ENCODE assay signal across 24 cellular contexts in the genomic region with DNA sequence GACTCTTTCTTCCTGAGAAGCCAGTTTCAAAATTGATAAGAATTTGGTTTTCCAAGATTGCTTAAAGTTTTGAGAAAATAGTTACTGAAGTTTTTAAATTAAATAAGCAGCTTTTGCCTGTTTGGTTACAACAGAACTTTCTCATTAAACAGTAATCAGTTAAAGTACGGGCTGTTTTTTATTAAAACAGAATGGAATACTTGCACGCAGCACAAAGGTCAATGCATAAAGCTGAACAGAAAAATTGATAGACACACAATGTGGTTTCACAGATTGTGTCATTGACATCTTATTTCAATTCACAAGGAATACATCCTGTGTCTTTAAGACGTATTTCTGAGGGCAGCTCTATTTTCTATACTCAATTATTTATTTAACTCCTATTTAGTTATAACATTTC.
"Had no signal": no experiment of that assay in that cellular context is flagged by ENCODE, and none has a peak within 500 bp of the region (broad histone marks: within the 10 kb centered on the region; RNA-seq: fewer than 3 reads in every experiment).

No MANE protein-coding gene starts in this region.

- DNase-seq: dermis blood vessel endothelial cell; effector memory CD4-positive, alpha-beta T cell; hypothalamus; left ventricle myocardium superior; lower lobe of right lung; naive thymus-derived CD8-positive, alpha-beta T cell; nephron progenitor cell; nucleus accumbens; stimulated activated CD4-positive, alpha-beta T cell treated with anti-CD3 and anti-CD28 coated beads, Interleukin-12 subunit alpha, Interleukin-12 subunit beta, amount 100 ng/mL, for 4 hours; stimulated activated CD4-positive, alpha-beta T cell treated with anti-CD3 and anti-CD28 coated beads, Interleukin-1b, Interleukin-23, amount 100 ng/mL, for 48 hours; stimulated activated CD4-positive, alpha-beta T cell treated with anti-CD3 and anti-CD28 coated beads, Interleukin-4, amount 100 ng/mL, for 1 hour; stimulated activated CD8-positive, alpha-beta memory T cell treated with anti-CD3 and anti-CD28 coated beads, Interleukin-4, amount 100 ng/mL, for 48 hours; stimulated activated naive CD4-positive, alpha-beta T cell; stimulated activated naive CD8-positive, alpha-beta T cell treated with anti-CD3 and anti-CD28 coated beads, Interleukin-15, amount 100 ng/mL, for 72 hours; transverse colon; upper lobe of right lung; uterus had no signal

- H3K36me3 ChIP-seq: lower lobe of right lung, prostate gland, right atrium auricular region, suprapubic skin, transverse colon, upper lobe of right lung, uterus had no signal

- H3K4me3 ChIP-seq: coronary artery, lower lobe of right lung, prostate gland, right atrium auricular region, smooth muscle cell, suprapubic skin, transverse colon, upper lobe of right lung, uterus had no signal

- H3K4me2 ChIP-seq: smooth muscle cell had no signal

- ATAC-seq: left ventricle myocardium superior; lower lobe of right lung; naive thymus-derived CD8-positive, alpha-beta T cell; sciatic nerve; stimulated activated naive CD8-positive, alpha-beta T cell treated with anti-CD3 and anti-CD28 coated beads, Interleukin-15, amount 100 ng/mL, for 72 hours; upper lobe of right lung had no signal

- FAIRE-seq: keratinocyte had no signal

- H3K27me3 ChIP-seq: right atrium auricular region, suprapubic skin, transverse colon, upper lobe of right lung, uterus had no signal

- H3K27ac ChIP-seq: coronary artery, lower lobe of right lung, prostate gland, right atrium auricular region, suprapubic skin, transverse colon, upper lobe of right lung had no signal

- H3K9me3 ChIP-seq: lower lobe of right lung, prostate gland, right atrium auricular region, suprapubic skin, transverse colon, upper lobe of right lung, uterus had no signal

- H3K4me1 ChIP-seq: prostate gland, suprapubic skin, transverse colon, upper lobe of right lung, uterus had no signal
